ENCODE assay signal across 1 cellular context in the genomic region with DNA sequence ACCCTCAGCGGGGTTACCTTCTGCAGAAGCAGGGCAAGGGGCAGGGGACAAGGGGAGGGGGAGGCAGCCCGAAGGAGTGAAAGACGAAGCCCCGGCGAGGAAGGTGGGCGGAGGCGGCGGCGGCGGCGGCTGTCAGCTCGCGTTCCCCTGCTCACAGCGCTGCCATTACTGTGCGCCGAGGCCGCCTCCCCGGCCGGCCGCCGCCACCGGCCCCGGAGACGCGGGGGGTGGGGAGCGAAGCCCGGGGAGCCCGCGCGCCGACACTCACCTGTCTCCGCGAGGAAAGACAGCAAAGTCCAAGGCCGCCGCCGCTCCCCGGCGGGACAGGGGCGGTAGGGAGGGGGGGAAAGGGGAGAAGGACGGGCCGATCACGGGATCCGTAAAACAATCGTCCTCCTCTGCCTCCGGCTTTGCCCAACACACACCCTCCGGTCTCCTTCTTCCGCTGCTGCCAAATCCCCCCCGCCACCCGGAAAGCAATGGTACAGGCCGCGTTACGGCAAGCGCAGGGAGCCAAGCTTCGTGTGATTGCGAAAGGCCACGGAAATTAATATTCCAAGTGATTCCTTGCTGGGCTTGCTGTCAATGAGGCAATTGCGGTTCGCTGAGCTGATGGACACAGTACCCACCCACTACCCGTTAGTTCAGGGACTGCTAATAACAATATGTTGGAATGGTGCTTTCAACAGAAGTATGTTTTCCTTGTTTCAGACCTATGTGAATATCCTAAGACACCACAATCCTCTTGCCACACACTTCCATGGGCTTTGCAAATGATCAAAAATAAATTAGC.
TF ChIP-seq lines count a peak whose summit lies in the region.

A gene (minus strand): TSS at position 180 of the 793 bp plus-strand sequence. CDS start 19,024 bp downstream, outside the sequence.

TF ChIP-seq in SK-N-SH, 30 proteins besides CTCF, POLR2A, EP300 and RAD21 (continued from another document):
- TF ChIP-seq, protein P1, sequence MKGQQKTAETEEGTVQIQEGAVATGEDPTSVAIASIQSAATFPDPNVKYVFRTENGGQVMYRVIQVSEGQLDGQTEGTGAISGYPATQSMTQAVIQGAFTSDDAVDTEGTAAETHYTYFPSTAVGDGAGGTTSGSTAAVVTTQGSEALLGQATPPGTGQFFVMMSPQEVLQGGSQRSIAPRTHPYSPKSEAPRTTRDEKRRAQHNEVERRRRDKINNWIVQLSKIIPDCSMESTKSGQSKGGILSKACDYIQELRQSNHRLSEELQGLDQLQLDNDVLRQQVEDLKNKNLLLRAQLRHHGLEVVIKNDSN (IDR thresholded peaks at IDR 0.05; ENCODE audit: borderline replicate concordance, low read depth): no peak
- TF ChIP-seq MEF2A (IDR thresholded peaks at IDR 0.05; ENCODE audit: borderline replicate concordance, low read depth): no peak
- no peak for TF ChIP-seq FOSL2 (IDR thresholded peaks at IDR 0.05; ENCODE audit: borderline replicate concordance, low read depth)
- TF ChIP-seq YY1 (IDR thresholded peaks at IDR 0.05; ENCODE audit: low read depth): peak; percentile 89
- TF ChIP-seq POLR2AphosphoS5 (IDR thresholded peaks at IDR 0.05; ENCODE audit: low read depth, low read length): peak; percentile 55; the same call in 1 of the 2 replicates
- no peak for TF ChIP-seq GATA2 (CRISPR knock-in tag; IDR thresholded peaks at IDR 0.05)
- no peak for TF ChIP-seq RFX5 (IDR thresholded peaks at IDR 0.05; ENCODE audit: low read length)
- peak; percentile 61 for TF ChIP-seq MXI1 (IDR thresholded peaks at IDR 0.05; ENCODE audit: low read depth, low read length)
- TF ChIP-seq, protein P2, sequence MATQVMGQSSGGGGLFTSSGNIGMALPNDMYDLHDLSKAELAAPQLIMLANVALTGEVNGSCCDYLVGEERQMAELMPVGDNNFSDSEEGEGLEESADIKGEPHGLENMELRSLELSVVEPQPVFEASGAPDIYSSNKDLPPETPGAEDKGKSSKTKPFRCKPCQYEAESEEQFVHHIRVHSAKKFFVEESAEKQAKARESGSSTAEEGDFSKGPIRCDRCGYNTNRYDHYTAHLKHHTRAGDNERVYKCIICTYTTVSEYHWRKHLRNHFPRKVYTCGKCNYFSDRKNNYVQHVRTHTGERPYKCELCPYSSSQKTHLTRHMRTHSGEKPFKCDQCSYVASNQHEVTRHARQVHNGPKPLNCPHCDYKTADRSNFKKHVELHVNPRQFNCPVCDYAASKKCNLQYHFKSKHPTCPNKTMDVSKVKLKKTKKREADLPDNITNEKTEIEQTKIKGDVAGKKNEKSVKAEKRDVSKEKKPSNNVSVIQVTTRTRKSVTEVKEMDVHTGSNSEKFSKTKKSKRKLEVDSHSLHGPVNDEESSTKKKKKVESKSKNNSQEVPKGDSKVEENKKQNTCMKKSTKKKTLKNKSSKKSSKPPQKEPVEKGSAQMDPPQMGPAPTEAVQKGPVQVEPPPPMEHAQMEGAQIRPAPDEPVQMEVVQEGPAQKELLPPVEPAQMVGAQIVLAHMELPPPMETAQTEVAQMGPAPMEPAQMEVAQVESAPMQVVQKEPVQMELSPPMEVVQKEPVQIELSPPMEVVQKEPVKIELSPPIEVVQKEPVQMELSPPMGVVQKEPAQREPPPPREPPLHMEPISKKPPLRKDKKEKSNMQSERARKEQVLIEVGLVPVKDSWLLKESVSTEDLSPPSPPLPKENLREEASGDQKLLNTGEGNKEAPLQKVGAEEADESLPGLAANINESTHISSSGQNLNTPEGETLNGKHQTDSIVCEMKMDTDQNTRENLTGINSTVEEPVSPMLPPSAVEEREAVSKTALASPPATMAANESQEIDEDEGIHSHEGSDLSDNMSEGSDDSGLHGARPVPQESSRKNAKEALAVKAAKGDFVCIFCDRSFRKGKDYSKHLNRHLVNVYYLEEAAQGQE (IDR thresholded peaks at IDR 0.05; ENCODE audit: low read depth, low read length): no peak
- no peak for TF ChIP-seq RXRA (IDR thresholded peaks at IDR 0.05; ENCODE audit: borderline replicate concordance, low read depth)
- TF ChIP-seq TCF12 (IDR thresholded peaks at IDR 0.05): peak; percentile 29; the same call in 1 of the 2 replicates
